2 cellular contexts compared by ENCODE assay signal in the genomic region with DNA sequence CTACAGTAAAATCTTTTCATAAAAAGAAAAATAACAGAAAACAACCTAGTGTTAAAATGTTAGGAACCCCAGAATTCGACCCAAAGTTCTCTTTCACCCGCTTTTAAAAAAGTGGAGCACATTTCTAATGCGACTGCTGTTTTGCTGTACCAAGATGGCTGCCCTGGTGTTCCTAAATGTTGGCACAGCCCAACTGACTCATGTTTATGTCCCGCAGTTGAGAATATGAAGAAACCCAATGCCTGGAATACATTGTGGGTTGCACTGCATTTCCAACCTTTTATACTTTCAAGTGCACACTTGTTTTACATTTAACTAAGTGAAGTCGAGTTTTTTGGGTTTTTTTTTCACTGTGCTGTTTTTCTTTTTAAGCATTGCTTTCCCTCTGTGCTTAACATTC.
TF ChIP-seq lines count a peak whose summit lies in the region.

No MANE protein-coding gene starts in this region.

TF ChIP-seq in IMR-90, 13 proteins besides CTCF, POLR2A, EP300 and RAD21:
- no peak for TF ChIP-seq MAZ (IDR thresholded peaks at IDR 0.05; ENCODE audit: borderline replicate concordance, low read depth, low read length)
- no peak for TF ChIP-seq ELK1 (IDR thresholded peaks at IDR 0.05; ENCODE audit: borderline replicate concordance, low read depth, low read length)
- no peak for TF ChIP-seq BHLHE40 (IDR thresholded peaks at IDR 0.05; ENCODE audit: low read depth, low read length)
- TF ChIP-seq USF2 (IDR thresholded peaks at IDR 0.05; ENCODE audit: low read depth, low read length), result no peak
- no peak for TF ChIP-seq RCOR1 (IDR thresholded peaks at IDR 0.05; ENCODE audit: insufficient replicate concordance, low read length)
- TF ChIP-seq NFE2L2 (IDR thresholded peaks at IDR 0.05; ENCODE audit: low read depth, low read length), result no peak
- no peak for TF ChIP-seq FOS (IDR thresholded peaks at IDR 0.05; ENCODE audit: low read depth, low read length)
- TF ChIP-seq RFX5 (IDR thresholded peaks at IDR 0.05; ENCODE audit: low read depth, low read length), result no peak
- no peak for TF ChIP-seq CEBPB (IDR thresholded peaks at IDR 0.05; ENCODE audit: low read depth, low read length)
- no peak for TF ChIP-seq MAFK (IDR thresholded peaks at IDR 0.05; ENCODE audit: low read depth, low read length)
- TF ChIP-seq SMC3 (IDR thresholded peaks at IDR 0.05; ENCODE audit: low read depth, low read length), result no peak
- no peak for TF ChIP-seq CHD1 (IDR thresholded peaks at IDR 0.05; ENCODE audit: low read depth, low read length)
- no peak for TF ChIP-seq MXI1 (IDR thresholded peaks at IDR 0.05; ENCODE audit: borderline replicate concordance, low read depth, low read length)

TF ChIP-seq in SK-N-SH, 30 proteins besides CTCF, POLR2A, EP300 and RAD21:
- TF ChIP-seq, protein P1, sequence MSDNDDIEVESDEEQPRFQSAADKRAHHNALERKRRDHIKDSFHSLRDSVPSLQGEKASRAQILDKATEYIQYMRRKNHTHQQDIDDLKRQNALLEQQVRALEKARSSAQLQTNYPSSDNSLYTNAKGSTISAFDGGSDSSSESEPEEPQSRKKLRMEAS (IDR thresholded peaks at IDR 0.05; ENCODE audit: low read depth), result 0 out of 2 replicates have a peak, but pooled peaks have one; percentile 27
- TF ChIP-seq YY1 (IDR thresholded peaks at IDR 0.05; ENCODE audit: low read depth), result peak; percentile 84; the same call in 1 of the 2 replicates
- TF ChIP-seq, protein P2, sequence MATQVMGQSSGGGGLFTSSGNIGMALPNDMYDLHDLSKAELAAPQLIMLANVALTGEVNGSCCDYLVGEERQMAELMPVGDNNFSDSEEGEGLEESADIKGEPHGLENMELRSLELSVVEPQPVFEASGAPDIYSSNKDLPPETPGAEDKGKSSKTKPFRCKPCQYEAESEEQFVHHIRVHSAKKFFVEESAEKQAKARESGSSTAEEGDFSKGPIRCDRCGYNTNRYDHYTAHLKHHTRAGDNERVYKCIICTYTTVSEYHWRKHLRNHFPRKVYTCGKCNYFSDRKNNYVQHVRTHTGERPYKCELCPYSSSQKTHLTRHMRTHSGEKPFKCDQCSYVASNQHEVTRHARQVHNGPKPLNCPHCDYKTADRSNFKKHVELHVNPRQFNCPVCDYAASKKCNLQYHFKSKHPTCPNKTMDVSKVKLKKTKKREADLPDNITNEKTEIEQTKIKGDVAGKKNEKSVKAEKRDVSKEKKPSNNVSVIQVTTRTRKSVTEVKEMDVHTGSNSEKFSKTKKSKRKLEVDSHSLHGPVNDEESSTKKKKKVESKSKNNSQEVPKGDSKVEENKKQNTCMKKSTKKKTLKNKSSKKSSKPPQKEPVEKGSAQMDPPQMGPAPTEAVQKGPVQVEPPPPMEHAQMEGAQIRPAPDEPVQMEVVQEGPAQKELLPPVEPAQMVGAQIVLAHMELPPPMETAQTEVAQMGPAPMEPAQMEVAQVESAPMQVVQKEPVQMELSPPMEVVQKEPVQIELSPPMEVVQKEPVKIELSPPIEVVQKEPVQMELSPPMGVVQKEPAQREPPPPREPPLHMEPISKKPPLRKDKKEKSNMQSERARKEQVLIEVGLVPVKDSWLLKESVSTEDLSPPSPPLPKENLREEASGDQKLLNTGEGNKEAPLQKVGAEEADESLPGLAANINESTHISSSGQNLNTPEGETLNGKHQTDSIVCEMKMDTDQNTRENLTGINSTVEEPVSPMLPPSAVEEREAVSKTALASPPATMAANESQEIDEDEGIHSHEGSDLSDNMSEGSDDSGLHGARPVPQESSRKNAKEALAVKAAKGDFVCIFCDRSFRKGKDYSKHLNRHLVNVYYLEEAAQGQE (IDR thresholded peaks at IDR 0.05; ENCODE audit: low read depth, low read length), result no peak
